Comparison of ENCODE assay signal across 8 cellular contexts in genomic region chr16:77212736-77213541, GRCh38. TPM values are rescaled to one million over a fixed set of nuclear protein-coding genes. Genes with fewer than 3 reads are reported as not detected.
DNase-seq lines count a peak whose midpoint lies in the region; ATAC-seq and TF ChIP-seq lines count a peak whose summit lies in the region.

No MANE protein-coding gene starts in this region.

- H3K4me1 ChIP-seq in colonic mucosa = no peaks in the 10 kb centered on the region

- peak overlapping the region; percentile 51 to 58 for H3K9ac ChIP-seq in colonic mucosa (ENCODE audit: low read depth in 2 of 2, low read length in 2 of 2)

- H3K27me3 Mint-ChIP-seq in memory B cell = no peaks in the 10 kb centered on the region

- H3K27ac Mint-ChIP-seq in memory B cell = no peak overlapping the region

- H3K9me3 Mint-ChIP-seq in memory B cell = no peaks in the 10 kb centered on the region

- H3K36me3 ChIP-seq in colonic mucosa = no peaks in the 10 kb centered on the region

- peak overlapping the region; percentile 93 for H3K4me3 Mint-ChIP-seq in memory B cell

- peak; percentile 75 for ATAC-seq in GM18498 (IDR thresholded peaks at IDR 0.05; ENCODE audit: unreplicated experiment)
- peak; percentile 85 for ATAC-seq in HG02642 (IDR thresholded peaks at IDR 0.05; ENCODE audit: poor library complexity, unreplicated experiment)
- peak; percentile 88 for ATAC-seq in activated CD4-positive, CD25-positive, alpha-beta regulatory T cell treated with anti-CD3 and anti-CD28 coated beads, Interleukin-2, amount 50 U/mL, for 24 hours
- peak; percentile 74 for ATAC-seq in memory B cell (ENCODE audit: low read depth)

- no peaks in the 10 kb centered on the region for H3K36me3 Mint-ChIP-seq in memory B cell

- intact Hi-C loops in colonic mucosa (cut with DNase I) = no loop called here

- H3K9me3 ChIP-seq in colonic mucosa = no peaks in the 10 kb centered on the region

- TF ChIP-seq CTCF in colonic mucosa (IDR thresholded peaks at IDR 0.05) = no peak

- DNase-seq in NCI-H1930 (lab: John Stamatoyannopoulos, UW) (peak; percentile 6 to 34), colonic mucosa (peak; percentile 74), memory B cell (ENCODE audit: low spot score in 2 of 2) (peak; percentile 69 to 82), amniotic stem cell (lab: John Stamatoyannopoulos, UW) (no peak)
- DNase-seq in stimulated activated CD8-positive, alpha-beta memory T cell treated with anti-CD3 and anti-CD28 coated beads, Interleukin-15, amount 100 ng/mL, for 48 hours (ENCODE audit: low read depth in 2 of 2) = peak; percentile 44 to 53

- H3K27ac ChIP-seq in colonic mucosa = peak overlapping the region; percentile 57

- H3K4me1 Mint-ChIP-seq in memory B cell = peaks cover 6% of the 10 kb centered on the region

- H3K4me3 ChIP-seq in colonic mucosa = peak overlapping the region; percentile 81

- H3K27me3 ChIP-seq in colonic mucosa = no peaks in the 10 kb centered on the region

RNA-seq across cellular contexts. Expression of gene SYCE1L, which starts 13.7 kb away (rescaled TPM):
- 1 to 10 TPM; 4.8 to 6.9 TPM for total RNA-seq in colonic mucosa

RNA-seq across cellular contexts. Expression of gene MON1B, which starts 21.9 kb away (rescaled TPM):
- total RNA-seq in colonic mucosa = 100 to 1,000 TPM in 1 of 2 donors, 10 to 100 TPM in 1; 69.6 to 103 TPM
